ENCODE assay signal across 30 cellular contexts in the genomic region with DNA sequence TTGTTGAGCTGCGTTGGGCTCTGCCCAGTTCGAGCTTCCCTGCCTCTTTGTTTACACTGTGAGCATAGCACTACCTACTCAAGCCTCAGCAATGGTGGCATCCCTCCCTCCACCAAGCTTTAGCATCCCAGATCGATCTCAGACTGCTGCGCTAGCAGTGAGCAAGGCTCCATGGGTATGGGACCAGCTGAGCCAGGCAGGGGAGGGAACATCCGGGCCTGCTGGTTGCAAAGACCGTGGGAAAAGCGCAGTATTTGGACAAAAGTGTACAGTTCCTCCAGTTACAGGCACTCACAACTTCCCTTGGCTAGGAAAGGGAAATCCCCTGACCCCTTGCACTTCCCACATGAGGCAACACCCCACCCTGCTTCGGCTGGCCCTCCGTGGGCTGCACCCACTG. TPM values are rescaled to one million over a fixed set of nuclear protein-coding genes. Genes with fewer than 3 reads are reported as not detected.
"Had no signal": no experiment of that assay in that cellular context is flagged by ENCODE, and none has a peak within 500 bp of the region (broad histone marks: within the 10 kb centered on the region; RNA-seq: fewer than 3 reads in every experiment).

No MANE protein-coding gene starts in this region.

- FAIRE-seq: urothelium cell line had no signal

- H3K4me3 ChIP-seq: stomach, suprapubic skin, testis, thoracic aorta, thyroid gland, tibial artery, tibial nerve, transverse colon, upper lobe of left lung, upper lobe of right lung, uterus, vagina had no signal

- H3K27ac Mint-ChIP-seq: stimulated activated effector memory CD8-positive, alpha-beta T cell treated with anti-CD3 and anti-CD28 coated beads, Interleukin-12 subunit alpha, Interleukin-12 subunit beta, amount 100 ng/mL, for 72 hours; stimulated activated memory B cell treated with anti-CD40 and anti-IgM and Interleukin-4, amounts not matched to agents 10 μg/mL and 1 μg/mL and 100 μg/mL, for 72 hours; stimulated activated naive B cell treated with anti-CD40 and anti-IgM and Interleukin-4, amounts not matched to agents 10 μg/mL and 1 μg/mL and 100 μg/mL, for 72 hours; stimulated activated naive CD8-positive, alpha-beta T cell treated with anti-CD3 and anti-CD28 coated beads, Interleukin-15, amount 100 ng/mL, for 72 hours; stimulated activated naive CD8-positive, alpha-beta T cell treated with anti-CD3 and anti-CD28 coated beads, Interleukin-15, Interleukin-2, amounts not matched to agents 100 ng/mL and 50 ng/mL, for 24 hours; type B pancreatic cell had no signal

- H3K4me1 ChIP-seq: stomach, suprapubic skin, testis, thyroid gland, tibial artery, tibial nerve, transverse colon, upper lobe of left lung, upper lobe of right lung, uterus, vagina had no signal

- DNase-seq: stimulated activated CD4-positive, alpha-beta T cell treated with anti-CD3 and anti-CD28 coated beads, Interleukin-2, amount 100 ng/mL, for 48 hours; stimulated activated CD4-positive, alpha-beta T cell treated with anti-CD3 and anti-CD28 coated beads, Interleukin-4, amount 100 ng/mL, for 1 hour; stimulated activated CD4-positive, alpha-beta T cell treated with anti-CD3 and anti-CD28 coated beads, Interleukin-4, amount 100 ng/mL, for 24 hours; stimulated activated CD4-positive, alpha-beta T cell treated with anti-CD3 and anti-CD28 coated beads, Interleukin-4, amount 100 ng/mL, for 4 hours; stimulated activated CD8-positive, alpha-beta memory T cell treated with anti-CD3 and anti-CD28 coated beads, Interleukin-4, amount 100 ng/mL, for 48 hours; stimulated activated naive B cell treated with anti-CD40 and anti-IgM and Interleukin-4, amounts not matched to agents 10 μg/mL and 1 μg/mL and 100 μg/mL, for 72 hours; stimulated activated naive CD4-positive, alpha-beta T cell; stimulated activated naive CD4-positive, alpha-beta T cell treated with Interleukin-2 at 50 U/mL for 16 hours; stimulated activated naive CD8-positive, alpha-beta T cell treated with anti-CD3 and anti-CD28 coated beads, Interleukin-15, amount 100 ng/mL, for 72 hours; stimulated activated naive CD8-positive, alpha-beta T cell treated with anti-CD3 and anti-CD28 coated beads, Interleukin-15, Interleukin-2, amounts not matched to agents 100 U/mL and 50 U/mL, for 24 hours; stomach; substantia nigra; testis; thyroid gland; tibial artery; transverse colon; trophoblast cell; upper lobe of right lung; uterus had no signal

- H3K27me3 ChIP-seq: suprapubic skin, testis, thyroid gland, tibial artery, tibial nerve, transverse colon, upper lobe of left lung, upper lobe of right lung, uterus, vagina had no signal

- H3K4me1 Mint-ChIP-seq: stimulated activated effector memory CD8-positive, alpha-beta T cell treated with anti-CD3 and anti-CD28 coated beads, Interleukin-12 subunit alpha, Interleukin-12 subunit beta, amount 100 ng/mL, for 72 hours; stimulated activated memory B cell treated with anti-CD40 and anti-IgM and Interleukin-4, amounts not matched to agents 10 μg/mL and 1 μg/mL and 100 μg/mL, for 72 hours; stimulated activated naive B cell treated with anti-CD40 and anti-IgM and Interleukin-4, amounts not matched to agents 10 μg/mL and 1 μg/mL and 100 μg/mL, for 72 hours; stimulated activated naive CD8-positive, alpha-beta T cell treated with anti-CD3 and anti-CD28 coated beads, Interleukin-15, amount 100 ng/mL, for 72 hours had no signal

- H3K9me3 ChIP-seq: suprapubic skin, testis, thoracic aorta, thyroid gland, tibial artery, transverse colon, upper lobe of left lung, upper lobe of right lung, uterus, vagina had no signal

- H3K27ac ChIP-seq: stomach, suprapubic skin, testis, thoracic aorta, thyroid gland, tibial artery, tibial nerve, transverse colon, upper lobe of left lung, upper lobe of right lung, uterus, vagina had no signal

- H3K4me3 Mint-ChIP-seq: stimulated activated effector memory CD8-positive, alpha-beta T cell treated with anti-CD3 and anti-CD28 coated beads, Interleukin-12 subunit alpha, Interleukin-12 subunit beta, amount 100 ng/mL, for 72 hours; stimulated activated memory B cell treated with anti-CD40 and anti-IgM and Interleukin-4, amounts not matched to agents 10 μg/mL and 1 μg/mL and 100 μg/mL, for 72 hours; stimulated activated naive B cell treated with anti-CD40 and anti-IgM and Interleukin-4, amounts not matched to agents 10 μg/mL and 1 μg/mL and 100 μg/mL, for 72 hours; stimulated activated naive CD8-positive, alpha-beta T cell treated with anti-CD3 and anti-CD28 coated beads, Interleukin-15, amount 100 ng/mL, for 72 hours; stimulated activated naive CD8-positive, alpha-beta T cell treated with anti-CD3 and anti-CD28 coated beads, Interleukin-15, Interleukin-2, amounts not matched to agents 100 ng/mL and 50 ng/mL, for 24 hours; type B pancreatic cell had no signal

- H3K9me3 Mint-ChIP-seq: stimulated activated naive CD8-positive, alpha-beta T cell treated with anti-CD3 and anti-CD28 coated beads, Interleukin-15, Interleukin-2, amounts not matched to agents 100 ng/mL and 50 ng/mL, for 24 hours had no signal

- H3K36me3 Mint-ChIP-seq: stimulated activated effector memory CD8-positive, alpha-beta T cell treated with anti-CD3 and anti-CD28 coated beads, Interleukin-12 subunit alpha, Interleukin-12 subunit beta, amount 100 ng/mL, for 72 hours; stimulated activated memory B cell treated with anti-CD40 and anti-IgM and Interleukin-4, amounts not matched to agents 10 μg/mL and 1 μg/mL and 100 μg/mL, for 72 hours; type B pancreatic cell had no signal

- ATAC-seq: stimulated activated effector memory CD8-positive, alpha-beta T cell treated with anti-CD3 and anti-CD28 coated beads, Interleukin-12 subunit alpha, Interleukin-12 subunit beta, amount 100 ng/mL, for 72 hours; stimulated activated memory B cell treated with anti-CD40 and anti-IgM and Interleukin-4, amounts not matched to agents 10 μg/mL and 1 μg/mL and 100 μg/mL, for 72 hours; stimulated activated naive B cell treated with anti-CD40 and anti-IgM and Interleukin-4, amounts not matched to agents 10 μg/mL and 1 μg/mL and 100 μg/mL, for 72 hours; stimulated activated naive CD8-positive, alpha-beta T cell treated with anti-CD3 and anti-CD28 coated beads, Interleukin-15, amount 100 ng/mL, for 72 hours; stimulated activated naive CD8-positive, alpha-beta T cell treated with anti-CD3 and anti-CD28 coated beads, Interleukin-15, Interleukin-2, amounts not matched to agents 100 U/mL and 50 U/mL, for 24 hours; upper lobe of right lung had no signal

- H3K27me3 Mint-ChIP-seq: stimulated activated naive CD8-positive, alpha-beta T cell treated with anti-CD3 and anti-CD28 coated beads, Interleukin-15, amount 100 ng/mL, for 72 hours; type B pancreatic cell had no signal

- H3K36me3 ChIP-seq: stomach, suprapubic skin, thoracic aorta, thyroid gland, tibial artery, tibial nerve, transverse colon, upper lobe of left lung, upper lobe of right lung, uterus, vagina had no signal

RNA-seq across cellular contexts. Expression of gene EGF, which starts 26.5 kb away (rescaled TPM):
- total RNA-seq: subcutaneous adipose tissue, thoracic aorta had no signal
